ENCODE assay signal across 11 cellular contexts in genomic region chr6:31586013-31586412, GRCh38. TPM values are rescaled to one million over a fixed set of nuclear protein-coding genes. Genes with fewer than 3 reads are reported as not detected.
DNase-seq lines count a peak whose midpoint lies in the region; TF ChIP-seq lines count a peak whose summit lies in the region.
"Had no signal": no experiment of that assay in that cellular context is flagged by ENCODE, and none has a peak within 500 bp of the region (broad histone marks: within the 10 kb centered on the region; RNA-seq: fewer than 3 reads in every experiment).

Gene LST1, plus strand, starts transcription at chr6:31586277. Its CDS starts 1,023 bp downstream, at chr6:31587300.

- H3K4me3 ChIP-seq in fibroblast of pulmonary artery (replicated peaks; ENCODE audit: low read depth, low read length) (no peak within 1 kb of the TSS), spleen (peak within 1 kb of the TSS in 7 of 8 donors; percentile 23 to 64 (median 38))
- H3K4me3 ChIP-seq: MG63 had no signal

- H3K27ac ChIP-seq in spleen, result peak within 1 kb of the TSS; percentile 82 to 98 (median 96)
- H3K27ac ChIP-seq: 22Rv1 had no signal

- no peaks in the 10 kb centered on the region for H3K27me3 ChIP-seq in spleen (replicated peaks in 1 of 7)
- H3K27me3 ChIP-seq: MG63 had no signal

- no peaks in the 10 kb centered on the region for H3K9me3 ChIP-seq in spleen
- H3K9me3 ChIP-seq: MG63 had no signal

- 0 to 19% (median 7%) methylated on average over 1 of the region's 1 CpG for WGBS in spleen, 5 donors

- H3K4me1 ChIP-seq in spleen, result peaks cover 55 to 96% (median 86%) of the 10 kb centered on the region in 6 donors

- DNase-seq in T-helper 1 cell (no peak), SKM-1 (lab: John Stamatoyannopoulos, UW; ENCODE audit: unreplicated experiment) (peak; percentile 92), fibroblast of pulmonary artery (ENCODE audit: low read depth) (peak; percentile 46), spleen (no peak), putamen (ENCODE audit: low spot score) (no peak), 8988T (no peak), NCI-H2029 (lab: John Stamatoyannopoulos, UW) (no peak)
- DNase-seq: MG63 had no signal

- no peak for TF ChIP-seq CTCF in fibroblast of pulmonary artery (IDR thresholded peaks at IDR 0.05; ENCODE audit: low read length, missing control alignments)
- TF ChIP-seq CTCF in spleen (IDR thresholded peaks at IDR 0.05 in 8 of 11, conservative IDR thresholded peaks at IDR 0.05 in 3 of 11), result no peak

- H3K36me3 ChIP-seq in spleen, result peaks cover 0 to 24% (median 2%) of the 10 kb centered on the region in 6 donors
- H3K36me3 ChIP-seq: MG63 had no signal

- TF ChIP-seq POLR2A in spleen (IDR thresholded peaks at IDR 0.05), result no peak

- intact Hi-C loops in T-helper 1 cell treated with Interleukin-12 subunit alpha and Interleukin-12 subunit beta and Interleukin-4 antibody, amounts not matched to agents 30 ng/mL and 1 ng/mL, for 36 hours (cut with micrococcal nuclease), result loop anchor here (1.0 kb wide), 1 partner anchor 8 kb away; no protein-coding TSS in a partner anchor
- intact Hi-C loops in spleen (cut with DNase I; ENCODE audit: low total_unique reads), result no loop called here

RNA-seq across cellular contexts. Expression of gene LST1, which starts in this region (rescaled TPM):
- 149 and 171 TPM in 2 replicates for total RNA-seq in T-helper 1 cell treated with Interleukin-12 subunit alpha and Interleukin-12 subunit beta and Interleukin-4 antibody, amounts not matched to agents 30 ng/mL and 1 ng/mL, for 36 hours
- total RNA-seq in spleen, result 100 to 1,000 TPM; 139 to 268 (median 217) TPM
- 100 to 1,000 TPM; 128 to 214 (median 203) TPM for polyA plus RNA-seq in spleen
- total RNA-seq: chondrocyte had no signal

Comparison
In these comparisons a context has a peak if more than half of its experiments do, and no peak if none do; other contexts are left out.
1. DNase-seq: peak in SKM-1 (single experiment) and fibroblast of pulmonary artery (single experiment); none in T-helper 1 cell (0 of 5), spleen (single experiment), putamen (single experiment), 8988T (single experiment) and NCI-H2029 (single experiment).